ENCODE assay signal across 25 cellular contexts in the genomic region with DNA sequence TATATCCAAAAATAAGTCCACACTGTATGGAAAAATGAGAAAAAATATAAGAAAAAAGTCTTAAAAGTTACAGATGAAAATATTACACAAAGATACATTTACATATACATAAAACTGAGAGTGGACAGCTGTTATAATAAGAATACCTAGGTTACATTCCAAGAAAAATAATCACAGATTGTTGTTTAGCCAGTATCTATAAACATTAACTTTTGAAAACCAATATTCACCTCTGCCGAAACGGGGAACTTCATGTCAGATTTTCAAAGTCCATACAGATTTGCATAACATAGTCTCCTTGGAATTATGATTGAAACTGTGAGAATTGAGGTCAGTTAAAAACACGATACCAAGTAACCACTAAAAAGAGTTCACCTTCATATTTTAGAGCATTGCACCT.
"Had no signal": no experiment of that assay in that cellular context is flagged by ENCODE, and none has a peak within 500 bp of the region (broad histone marks: within the 10 kb centered on the region; RNA-seq: fewer than 3 reads in every experiment).

No MANE protein-coding gene starts in this region.

- H3K27ac ChIP-seq: colonic mucosa, epithelial cell of prostate, esophagus squamous epithelium, gastrocnemius medialis, heart right ventricle, left lung, lower lobe of right lung had no signal

- H3K9me3 ChIP-seq: colonic mucosa, mucosa of descending colon had no signal

- H3K27ac Mint-ChIP-seq: dendritic cell treated with granulocyte-macrophage colony-stimulating factor and Interleukin-4, amounts not matched to agents 40 ng/mL and 50 ng/mL, for 4 days; effector memory CD8-positive, alpha-beta T cell; endodermal cell; mesothelial cell of epicardium had no signal

- H3K4me3 ChIP-seq: colonic mucosa, esophagus squamous epithelium, gastrocnemius medialis, heart right ventricle, left lung, lower lobe of right lung, mucosa of descending colon had no signal

- H3K36me3 ChIP-seq: colonic mucosa, esophagus squamous epithelium, gastrocnemius medialis, heart right ventricle, left lung, lower lobe of right lung had no signal

- DNase-seq: colonic mucosa; cortex of kidney; effector CD8-positive, alpha-beta T cell; effector memory CD8-positive, alpha-beta T cell; endodermal cell; erythroblast; esophagus squamous epithelium; foreskin fibroblast; foreskin melanocyte; gastrocnemius medialis; glutamatergic neuron; head of caudate nucleus; heart right ventricle; hippocampal formation; islet precursor cell; left colon; left lung; left ventricle myocardium superior; lower lobe of right lung; mesenchymal stem cell; mucosa of descending colon had no signal

- H3K4me1 ChIP-seq: colonic mucosa, esophagus squamous epithelium, gastrocnemius medialis, heart right ventricle, left lung, lower lobe of right lung had no signal

- H3K27me3 ChIP-seq: colonic mucosa had no signal

- H3K4me3 Mint-ChIP-seq: dendritic cell treated with granulocyte-macrophage colony-stimulating factor and Interleukin-4, amounts not matched to agents 40 ng/mL and 50 ng/mL, for 4 days; effector memory CD8-positive, alpha-beta T cell; endodermal cell; mesothelial cell of epicardium had no signal

- ATAC-seq: effector memory CD8-positive, alpha-beta T cell; esophagus mucosa; gastrocnemius medialis; heart right ventricle; left colon; left lung; left ventricle myocardium superior; lower lobe of right lung; mucosa of descending colon had no signal

- H3K4me1 Mint-ChIP-seq: mesothelial cell of epicardium had no signal
